ENCODE assay signal across 24 cellular contexts in the genomic region with DNA sequence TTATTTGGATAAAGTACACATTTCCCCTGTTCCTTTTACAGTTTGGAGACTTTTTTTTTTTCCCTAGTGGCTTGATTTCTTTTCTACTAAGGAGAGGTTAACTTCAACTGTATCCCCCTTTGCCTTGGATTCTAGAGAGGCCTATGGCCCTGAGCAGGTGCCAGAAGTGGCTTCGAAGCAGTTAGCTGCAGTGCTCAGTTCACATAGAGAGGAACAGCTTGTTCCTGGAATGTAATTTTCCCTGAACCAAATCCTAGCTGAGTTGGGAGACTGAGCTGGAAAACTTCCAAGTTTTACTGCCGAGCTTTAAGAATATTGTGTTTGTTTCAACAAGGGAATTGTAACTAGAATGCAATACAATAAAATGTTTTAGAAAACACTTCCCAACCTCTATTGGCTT. TPM values are rescaled to one million over a fixed set of nuclear protein-coding genes. Genes with fewer than 3 reads are reported as not detected.
DNase-seq lines count a peak whose midpoint lies in the region; ATAC-seq and TF ChIP-seq lines count a peak whose summit lies in the region.
"Had no signal": no experiment of that assay in that cellular context is flagged by ENCODE, and none has a peak within 500 bp of the region (broad histone marks: within the 10 kb centered on the region; RNA-seq: fewer than 3 reads in every experiment).

No MANE protein-coding gene starts in this region.

- no peaks in the 10 kb centered on the region for H3K27me3 Mint-ChIP-seq in Calu3 (ENCODE audit: unreplicated experiment)
- peaks cover 10% of the 10 kb centered on the region for H3K27me3 Mint-ChIP-seq in WTC11 (ENCODE audit: low read depth)

- peaks cover 12% of the 10 kb centered on the region; the same call in 1 of the 2 replicates for H3F3A ChIP-seq in Loucy (ENCODE audit: low read depth)

- H3K27ac Mint-ChIP-seq in Calu3 (ENCODE audit: unreplicated experiment) (no peak overlapping the region), WTC11 (no peak overlapping the region)
- H3K27ac Mint-ChIP-seq: activated CD8-positive, alpha-beta T cell treated with anti-CD3 and anti-CD28 coated beads for 36 hours; activated naive CD4-positive, alpha-beta T cell treated with anti-CD3 and anti-CD28 coated beads, Interleukin-2, amount 10 ng/mL, durations not matched to agents 7 days and 5 days; CD8-positive, alpha-beta memory T cell; stimulated activated naive CD8-positive, alpha-beta T cell treated with anti-CD3 and anti-CD28 coated beads, Interleukin-15, amount 100 ng/mL, for 72 hours had no signal

- peaks cover 48% of the 10 kb centered on the region for H3K4me1 ChIP-seq in Loucy (ENCODE audit: insufficient read depth, low read length, poor library complexity, severe bottlenecking)
- no peaks in the 10 kb centered on the region for H3K4me1 ChIP-seq in parathyroid adenoma
- H3K4me1 ChIP-seq: left lung had no signal

- H3K79me2 ChIP-seq in Loucy (ENCODE audit: insufficient read depth, low read length) = no peaks in the 10 kb centered on the region
- no peaks in the 10 kb centered on the region for H3K79me2 ChIP-seq in parathyroid adenoma

- POLR2A ChIA-PET in WTC11 (lab: Charles Lee) = interaction anchor here (0.7 kb wide), 1 partner anchor 750 kb away, joined by 3 read pairs; no protein-coding TSS in a partner anchor

- no peak overlapping the region for H3K9ac ChIP-seq in Loucy (ENCODE audit: low read depth, low read length, poor library complexity, severe bottlenecking)
- no peak overlapping the region for H3K9ac ChIP-seq in parathyroid adenoma

- H4K20me1 ChIP-seq in Loucy (ENCODE audit: insufficient read depth, low read length, poor library complexity, severe bottlenecking) = no peaks in the 10 kb centered on the region

- H3K4me3 Mint-ChIP-seq in Calu3 (ENCODE audit: low read depth, unreplicated experiment) = no peak overlapping the region
- no peak overlapping the region for H3K4me3 Mint-ChIP-seq in WTC11
- H3K4me3 Mint-ChIP-seq: activated CD8-positive, alpha-beta T cell treated with anti-CD3 and anti-CD28 coated beads for 36 hours; activated naive CD4-positive, alpha-beta T cell treated with anti-CD3 and anti-CD28 coated beads, Interleukin-2, amount 10 ng/mL, durations not matched to agents 7 days and 5 days; CD8-positive, alpha-beta memory T cell; stimulated activated naive CD8-positive, alpha-beta T cell treated with anti-CD3 and anti-CD28 coated beads, Interleukin-15, amount 100 ng/mL, for 72 hours had no signal

- no peaks in the 10 kb centered on the region for H3K9me2 ChIP-seq in Loucy (replicated peaks; ENCODE audit: low read depth, low read length)

- no peak for ATAC-seq in WTC11
- ATAC-seq: activated CD8-positive, alpha-beta T cell treated with anti-CD3 and anti-CD28 coated beads for 36 hours; HepG2; left lung; stimulated activated naive CD8-positive, alpha-beta T cell treated with anti-CD3 and anti-CD28 coated beads, Interleukin-15, amount 100 ng/mL, for 72 hours had no signal

- intact Hi-C loops in Calu3 (cut with micrococcal nuclease; ENCODE audit: unreplicated experiment) = loop anchor here (10.0 kb wide), 1 partner anchor 340 kb away; the partner anchor contains the start of gene KCNH1

- no peaks in the 10 kb centered on the region for H3K36me3 Mint-ChIP-seq in Calu3 (ENCODE audit: insufficient read depth, unreplicated experiment)
- no peaks in the 10 kb centered on the region for H3K36me3 Mint-ChIP-seq in WTC11
- H3K36me3 Mint-ChIP-seq: activated naive CD4-positive, alpha-beta T cell treated with anti-CD3 and anti-CD28 coated beads, Interleukin-2, amount 10 ng/mL, durations not matched to agents 7 days and 5 days; CD8-positive, alpha-beta memory T cell had no signal

- H2AFZ ChIP-seq in Loucy (ENCODE audit: low read length) = peak overlapping the region; percentile 57; the same call in 1 of the 2 replicates
- no peak overlapping the region for H2AFZ ChIP-seq in parathyroid adenoma

- H3K9me3 Mint-ChIP-seq in Calu3 (ENCODE audit: low read depth, unreplicated experiment) (no peaks in the 10 kb centered on the region), WTC11 (no peaks in the 10 kb centered on the region)
- H3K9me3 Mint-ChIP-seq: activated CD8-positive, alpha-beta T cell treated with anti-CD3 and anti-CD28 coated beads for 36 hours; activated naive CD4-positive, alpha-beta T cell treated with anti-CD3 and anti-CD28 coated beads, Interleukin-2, amount 10 ng/mL, durations not matched to agents 7 days and 5 days; CD8-positive, alpha-beta memory T cell; stimulated activated naive CD8-positive, alpha-beta T cell treated with anti-CD3 and anti-CD28 coated beads, Interleukin-15, amount 100 ng/mL, for 72 hours had no signal

- CTCF ChIA-PET in Calu3 (lab: Charles Lee) (no interaction called here), WTC11 (lab: Charles Lee) (no interaction called here)

- H3K4me1 Mint-ChIP-seq in Calu3 (ENCODE audit: low read depth, unreplicated experiment) = peaks cover 13% of the 10 kb centered on the region
- peaks cover 8% of the 10 kb centered on the region for H3K4me1 Mint-ChIP-seq in WTC11
- H3K4me1 Mint-ChIP-seq: stimulated activated naive CD8-positive, alpha-beta T cell treated with anti-CD3 and anti-CD28 coated beads, Interleukin-15, amount 100 ng/mL, for 72 hours had no signal

- no peak overlapping the region for H3K4me2 ChIP-seq in Loucy (ENCODE audit: low read depth, low read length, poor library complexity, severe bottlenecking)
- H3K4me2 ChIP-seq in parathyroid adenoma (ENCODE audit: low read length) = peak overlapping the region; percentile 45

- H3K9me3 ChIP-seq in Loucy (ENCODE audit: insufficient read depth, low read depth, low read length) (peaks cover 6% of the 10 kb centered on the region; the same call in 1 of the 2 replicates), parathyroid adenoma (ENCODE audit: control insufficient read depth, low read length) (no peaks in the 10 kb centered on the region)
- H3K9me3 ChIP-seq: left lung had no signal

- TF ChIP-seq CTCF in Loucy (conservative IDR thresholded peaks at IDR 0.05; ENCODE audit: low read length) = no peak
- TF ChIP-seq CTCF in parathyroid adenoma (IDR thresholded peaks at IDR 0.05) = no peak
- no peak for TF ChIP-seq CTCF in Calu3 (IDR thresholded peaks at IDR 0.05; ENCODE audit: unreplicated experiment)
- no peak for TF ChIP-seq CTCF in WTC11 (IDR thresholded peaks at IDR 0.05)

- DNase-seq in DMS 273 (lab: John Stamatoyannopoulos, UW; ENCODE audit: unreplicated experiment) (peak; percentile 70), dermis blood vessel endothelial cell (peak; percentile 43), Calu3 (no peak), NOMO-1 (lab: John Stamatoyannopoulos, UW; ENCODE audit: unreplicated experiment in 2 of 2) (no peak), NCI-H146 (lab: John Stamatoyannopoulos, UW) (no peak), WTC11 (ENCODE audit: low spot score) (no peak)
- DNase-seq: activated CD8-positive, alpha-beta T cell treated with anti-CD3 and anti-CD28 coated beads for 36 hours; activated naive CD4-positive, alpha-beta T cell treated with anti-CD3 and anti-CD28 coated beads, Interleukin-2, amount 10 ng/mL, durations not matched to agents 7 days and 5 days; CD8-positive, alpha-beta memory T cell; effector CD4-positive, alpha-beta T cell; glutamatergic neuron; HCEC 1CT; left lung; NCI-H1436; NCI-H226; stimulated activated CD4-positive, alpha-beta T cell treated with anti-CD3 and anti-CD28 coated beads, Interleukin-2, amount 100 ng/mL, for 48 hours; stimulated activated naive CD8-positive, alpha-beta T cell treated with anti-CD3 and anti-CD28 coated beads, Interleukin-15, amount 100 ng/mL, for 72 hours had no signal

- H3K4me3 ChIP-seq in Loucy (ENCODE audit: low read length, poor library complexity, severe bottlenecking) = no peak overlapping the region
- H3K4me3 ChIP-seq in parathyroid adenoma (ENCODE audit: low read depth, low read length) = no peak overlapping the region
- H3K4me3 ChIP-seq: left lung, SK-N-MC, skin epidermis had no signal

- no peak overlapping the region for H3K27ac ChIP-seq in parathyroid adenoma
- H3K27ac ChIP-seq: left lung, SK-N-MC, skin epidermis had no signal

- no peaks in the 10 kb centered on the region for H3K27me3 ChIP-seq in Loucy (ENCODE audit: insufficient read depth, low read length, poor library complexity, severe bottlenecking)
- H3K27me3 ChIP-seq in parathyroid adenoma (ENCODE audit: control insufficient read depth, insufficient read depth, low read length) = no peaks in the 10 kb centered on the region

- BruUV-seq in Calu3 (replicated peaks; lab: Mats Ljungman, UMichigan) = no TSS peak

- H3K36me3 ChIP-seq in Loucy (ENCODE audit: insufficient read depth, low read length) (no peaks in the 10 kb centered on the region), parathyroid adenoma (ENCODE audit: control insufficient read depth, insufficient read depth, low read length) (no peaks in the 10 kb centered on the region)
- H3K36me3 ChIP-seq: left lung had no signal

TF ChIP-seq in WTC11, 78 proteins besides CTCF, POLR2A, EP300 and RAD21 (continues in another document):
- TF ChIP-seq NFE2L1 (CRISPR knock-in tag; IDR thresholded peaks at IDR 0.05) (no peak), FOXP1 (CRISPR knock-in tag; IDR thresholded peaks at IDR 0.05; ENCODE audit: borderline replicate concordance) (no peak), ZNF263 (CRISPR knock-in tag; IDR thresholded peaks at IDR 0.05; ENCODE audit: low read depth) (no peak)
- TF ChIP-seq, protein P1, sequence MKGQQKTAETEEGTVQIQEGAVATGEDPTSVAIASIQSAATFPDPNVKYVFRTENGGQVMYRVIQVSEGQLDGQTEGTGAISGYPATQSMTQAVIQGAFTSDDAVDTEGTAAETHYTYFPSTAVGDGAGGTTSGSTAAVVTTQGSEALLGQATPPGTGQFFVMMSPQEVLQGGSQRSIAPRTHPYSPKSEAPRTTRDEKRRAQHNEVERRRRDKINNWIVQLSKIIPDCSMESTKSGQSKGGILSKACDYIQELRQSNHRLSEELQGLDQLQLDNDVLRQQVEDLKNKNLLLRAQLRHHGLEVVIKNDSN (CRISPR knock-in tag; IDR thresholded peaks at IDR 0.05) = no peak
- TF ChIP-seq, protein P2, sequence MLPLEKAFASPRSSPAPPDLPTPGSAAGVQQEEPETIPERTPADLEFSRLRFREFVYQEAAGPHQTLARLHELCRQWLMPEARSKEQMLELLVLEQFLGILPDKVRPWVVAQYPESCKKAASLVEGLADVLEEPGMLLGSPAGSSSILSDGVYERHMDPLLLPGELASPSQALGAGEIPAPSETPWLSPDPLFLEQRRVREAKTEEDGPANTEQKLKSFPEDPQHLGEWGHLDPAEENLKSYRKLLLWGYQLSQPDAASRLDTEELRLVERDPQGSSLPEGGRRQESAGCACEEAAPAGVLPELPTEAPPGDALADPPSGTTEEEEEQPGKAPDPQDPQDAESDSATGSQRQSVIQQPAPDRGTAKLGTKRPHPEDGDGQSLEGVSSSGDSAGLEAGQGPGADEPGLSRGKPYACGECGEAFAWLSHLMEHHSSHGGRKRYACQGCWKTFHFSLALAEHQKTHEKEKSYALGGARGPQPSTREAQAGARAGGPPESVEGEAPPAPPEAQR (CRISPR knock-in tag; IDR thresholded peaks at IDR 0.05) = no peak

RNA-seq across cellular contexts. Expression of gene RD3, which starts 17.5 kb away (rescaled TPM):
- total RNA-seq in dermis blood vessel endothelial cell (not detected in 2 replicates), Calu3 (2022) (not detected in 2 replicates), WTC11 (2021) (0.16 to 0.30 TPM (median 0.17 TPM) in 3 replicates)
- total RNA-seq: activated CD8-positive, alpha-beta T cell treated with anti-CD3 and anti-CD28 coated beads for 36 hours; astrocyte; CD8-positive, alpha-beta memory T cell; HepG2; left lung; T-helper 2 cell treated with Interferon-gamma antibody and Interleukin-4, amounts not matched to agents 100 ng/mL and 5 ng/mL, for 36 hours had no signal

Comparison
In these comparisons a context has a peak if more than half of its experiments do, and no peak if none do; other contexts are left out.
1. DNase-seq: peak in DMS 273 (single experiment) and dermis blood vessel endothelial cell (single experiment); none in Calu3 (single experiment), NOMO-1 (0 of 2), NCI-H146 (single experiment) and WTC11 (single experiment).